Comparison of ENCODE assay signal across 29 cellular contexts in the genomic region with DNA sequence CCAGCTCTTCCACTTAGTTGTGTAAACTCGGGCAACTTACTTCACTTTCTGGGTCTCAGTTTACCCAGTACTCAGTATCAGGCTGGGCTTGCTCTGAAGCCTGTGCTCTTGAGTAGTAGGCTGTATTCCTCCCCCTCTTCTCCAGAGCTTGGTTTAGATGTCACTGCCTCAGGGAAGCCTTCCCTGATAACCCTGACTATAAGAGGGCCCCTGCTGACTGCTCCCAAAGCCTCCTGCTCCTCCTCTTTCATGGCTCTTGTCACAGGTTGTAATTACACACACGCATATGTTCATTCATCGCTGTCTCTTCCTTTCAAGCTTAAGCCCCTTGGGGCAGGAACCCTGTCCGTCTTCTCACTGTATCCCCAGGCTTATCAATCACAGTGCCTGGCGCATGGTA.
DNase-seq lines count a peak whose midpoint lies in the region; TF ChIP-seq lines count a peak whose summit lies in the region.
"Had no signal": no experiment of that assay in that cellular context is flagged by ENCODE, and none has a peak within 500 bp of the region (broad histone marks: within the 10 kb centered on the region; RNA-seq: fewer than 3 reads in every experiment).

No MANE protein-coding gene starts in this region.

- H3K36me3 Mint-ChIP-seq in activated T-cell treated with anti-CD3 and anti-CD28 coated beads, Interleukin-2, amount 50 U/mL, for 24 hours (ENCODE audit: low read depth): no peaks in the 10 kb centered on the region
- no peaks in the 10 kb centered on the region for H3K36me3 Mint-ChIP-seq in endothelial cell (ENCODE audit: low read depth, unreplicated experiment)
- H3K36me3 Mint-ChIP-seq in type B pancreatic cell: no peaks in the 10 kb centered on the region
- H3K36me3 Mint-ChIP-seq: activated naive CD8-positive, alpha-beta T cell treated with anti-CD3 and anti-CD28 coated beads, Interleukin-2, amount 10 ng/mL, durations not matched to agents 7 days and 5 days; IgD-negative memory B cell; naive thymus-derived CD8-positive, alpha-beta T cell had no signal

- H3K9me3 Mint-ChIP-seq in activated T-cell treated with anti-CD3 and anti-CD28 coated beads, Interleukin-2, amount 50 U/mL, for 24 hours: no peaks in the 10 kb centered on the region
- H3K9me3 Mint-ChIP-seq in endothelial cell (ENCODE audit: unreplicated experiment) (no peaks in the 10 kb centered on the region), type B pancreatic cell (no peaks in the 10 kb centered on the region)
- H3K9me3 Mint-ChIP-seq: activated naive CD8-positive, alpha-beta T cell treated with anti-CD3 and anti-CD28 coated beads, Interleukin-2, amount 10 ng/mL, durations not matched to agents 7 days and 5 days; CD8-positive, alpha-beta memory T cell; IgD-negative memory B cell; naive thymus-derived CD8-positive, alpha-beta T cell; T-helper 2 cell treated with Interferon-gamma antibody and Interleukin-4, amounts not matched to agents 5 μg/mL and 100 μg/mL, for 36 hours had no signal

- no peak overlapping the region for H3K4me3 ChIP-seq in transverse colon
- H3K4me3 ChIP-seq: cardiac muscle cell, coronary artery, lung, ovary had no signal

- H3K36me3 ChIP-seq in transverse colon: no peaks in the 10 kb centered on the region
- H3K36me3 ChIP-seq: cardiac muscle cell, ovary had no signal

- TF ChIP-seq EP300 in transverse colon (IDR thresholded peaks at IDR 0.05; ENCODE audit: low read depth): no peak

- no peak overlapping the region for H3K4me3 Mint-ChIP-seq in activated T-cell treated with anti-CD3 and anti-CD28 coated beads, Interleukin-2, amount 50 U/mL, for 24 hours
- H3K4me3 Mint-ChIP-seq in endothelial cell (ENCODE audit: unreplicated experiment): peak overlapping the region; percentile 62
- no peak overlapping the region for H3K4me3 Mint-ChIP-seq in type B pancreatic cell
- H3K4me3 Mint-ChIP-seq: activated naive CD8-positive, alpha-beta T cell treated with anti-CD3 and anti-CD28 coated beads, Interleukin-2, amount 10 ng/mL, durations not matched to agents 7 days and 5 days; CD8-positive, alpha-beta memory T cell; naive thymus-derived CD8-positive, alpha-beta T cell; T-helper 2 cell treated with Interferon-gamma antibody and Interleukin-4, amounts not matched to agents 5 μg/mL and 100 μg/mL, for 36 hours had no signal

- H3K27me3 ChIP-seq in transverse colon: no peaks in the 10 kb centered on the region
- H3K27me3 ChIP-seq: cardiac muscle cell, ovary had no signal

- 92 to 94% methylated on average over 5 of the region's 5 CpGs for WGBS in transverse colon (ENCODE audit: low coverage in 1 of 2), 2 donors

- no peak overlapping the region for H3K27ac ChIP-seq in transverse colon
- H3K27ac ChIP-seq: cardiac muscle cell, ovary had no signal

- H3K27me3 Mint-ChIP-seq in activated T-cell treated with anti-CD3 and anti-CD28 coated beads, Interleukin-2, amount 50 U/mL, for 24 hours: no peaks in the 10 kb centered on the region
- H3K27me3 Mint-ChIP-seq in endothelial cell (ENCODE audit: unreplicated experiment): peaks cover 15% of the 10 kb centered on the region
- no peaks in the 10 kb centered on the region for H3K27me3 Mint-ChIP-seq in type B pancreatic cell
- H3K27me3 Mint-ChIP-seq: activated naive CD8-positive, alpha-beta T cell treated with anti-CD3 and anti-CD28 coated beads, Interleukin-2, amount 10 ng/mL, durations not matched to agents 7 days and 5 days; IgD-negative memory B cell; naive thymus-derived CD8-positive, alpha-beta T cell had no signal

- no peak for TF ChIP-seq POLR2A in transverse colon (IDR thresholded peaks at IDR 0.05)

- H3K4me1 Mint-ChIP-seq in activated T-cell treated with anti-CD3 and anti-CD28 coated beads, Interleukin-2, amount 50 U/mL, for 24 hours (ENCODE audit: low read depth): peaks cover 16% of the 10 kb centered on the region
- peaks cover 42% of the 10 kb centered on the region for H3K4me1 Mint-ChIP-seq in endothelial cell (ENCODE audit: unreplicated experiment)
- peaks cover 43% of the 10 kb centered on the region for H3K4me1 Mint-ChIP-seq in type B pancreatic cell (ENCODE audit: unreplicated experiment)

- TF ChIP-seq CTCF in endothelial cell (IDR thresholded peaks at IDR 0.05; ENCODE audit: unreplicated experiment) (no peak), type B pancreatic cell (conservative IDR thresholded peaks at IDR 0.05) (no peak), transverse colon (IDR thresholded peaks at IDR 0.05) (no peak)

- peaks cover 3 to 11% (median 6%) of the 10 kb centered on the region in 4 donors for H3K4me1 ChIP-seq in transverse colon

- intact Hi-C loops in transverse colon (cut with DNase I; ENCODE audit: low total_unique reads): no loop called here

- DNase-seq in activated T-cell treated with anti-CD3 and anti-CD28 coated beads, Interleukin-2, amount 50 U/mL, for 24 hours: no peak
- DNase-seq in activated T-cell treated with anti-CD3 and anti-CD28 coated beads, Interleukin-2, amount 50 U/mL, for 48 hours: no peak
- DNase-seq in NCI-H345 treated with DMSO at 0.1 percent for 48 hours (lab: John Stamatoyannopoulos, UW; ENCODE audit: unreplicated experiment): peak; percentile 20
- DNase-seq in endothelial cell (ENCODE audit: low spot score): no peak
- no peak for DNase-seq in type B pancreatic cell (ENCODE audit: extremely low spot score, unreplicated experiment)
- no peak for DNase-seq in activated CD8-positive, alpha-beta memory T cell treated with anti-CD3 and anti-CD28 coated beads for 24 hours
- DNase-seq in transverse colon: no peak
- DNase-seq: activated CD4-positive, alpha-beta T cell treated with anti-CD3 and anti-CD28 coated beads, Interleukin-2, amount 50 U/mL, for 48 hours; activated CD4-positive, CD25-positive, alpha-beta regulatory T cell treated with anti-CD3 and anti-CD28 coated beads, Interleukin-2, amount 50 U/mL, for 72 hours; activated CD8-positive, alpha-beta memory T cell treated with anti-CD3 and anti-CD28 coated beads, Interleukin-2, amount 50 U/mL, for 48 hours; activated effector memory CD4-positive, alpha-beta T cell treated with Interleukin-2 at 50 U/mL for 16 hours; activated naive CD8-positive, alpha-beta T cell treated with anti-CD3 and anti-CD28 coated beads, Interleukin-2, amount 10 ng/mL, durations not matched to agents 7 days and 5 days; aorta; CD8-positive, alpha-beta memory T cell; DMS53; effector memory CD4-positive, alpha-beta T cell; hypothalamus; left cardiac atrium; NCI-H146; NCI-H510A; SHP77 treated with DMSO at 0.1 percent for 48 hours; stimulated activated naive CD4-positive, alpha-beta T cell had no signal

- no peaks in the 10 kb centered on the region for H3K9me3 ChIP-seq in transverse colon
- H3K9me3 ChIP-seq: ovary had no signal

- in situ Hi-C loops in transverse colon (cut with MboI; ENCODE audit: low pct_ligation_motif_present in 1 of 4, low pct_unique_long_range_greater_than_20kb in 1 of 4, low sequenced_read_pairs in 3 of 4): no loop called here

- H3K27ac Mint-ChIP-seq in activated T-cell treated with anti-CD3 and anti-CD28 coated beads, Interleukin-2, amount 50 U/mL, for 24 hours: peak overlapping the region; percentile 41
- H3K27ac Mint-ChIP-seq in endothelial cell (ENCODE audit: unreplicated experiment) (no peak overlapping the region), type B pancreatic cell (peak overlapping the region; percentile 50)
- H3K27ac Mint-ChIP-seq: activated naive CD8-positive, alpha-beta T cell treated with anti-CD3 and anti-CD28 coated beads, Interleukin-2, amount 10 ng/mL, durations not matched to agents 7 days and 5 days; T-helper 2 cell treated with Interferon-gamma antibody and Interleukin-4, amounts not matched to agents 5 μg/mL and 100 μg/mL, for 36 hours had no signal
